9 cellular contexts compared by ENCODE assay signal in genomic region chr17:12180644-12181261, GRCh38.
DNase-seq lines count a peak whose midpoint lies in the region; FAIRE-seq and TF ChIP-seq lines count a peak whose summit lies in the region.
"Had no signal": no experiment of that assay in that cellular context is flagged by ENCODE, and none has a peak within 500 bp of the region (broad histone marks: within the 10 kb centered on the region; RNA-seq: fewer than 3 reads in every experiment).

No MANE protein-coding gene starts in this region.

- H3K27ac Mint-ChIP-seq in brain = no peak overlapping the region
- H3K27ac Mint-ChIP-seq: IgD-negative memory B cell had no signal

- no peaks in the 10 kb centered on the region for H3K9me1 ChIP-seq in keratinocyte (ENCODE audit: control insufficient read depth, extremely low read depth, insufficient read depth, low read length)

- no peaks in the 10 kb centered on the region for H3K36me3 Mint-ChIP-seq in brain
- H3K36me3 Mint-ChIP-seq: IgD-negative memory B cell had no signal

- DNase-seq in AG08395 (ENCODE audit: low spot score) (peak; percentile 57), NCI-H460 (ENCODE audit: extremely low read depth, low read depth) (peak; percentile 58), keratinocyte (ENCODE audit: low read depth, low spot score) (peak; percentile 4), testis (peak; percentile 62), NCI-H2107 treated with DMSO at 0.1 percent for 48 hours (lab: John Stamatoyannopoulos, UW; ENCODE audit: unreplicated experiment) (no peak)
- DNase-seq in activated effector memory CD4-positive, alpha-beta T cell treated with anti-CD3 and anti-CD28 coated beads, Interleukin-2, amount 50 U/mL, for 16 hours = no peak

- H3K4me1 ChIP-seq in keratinocyte (ENCODE audit: control insufficient read depth, extremely low read depth, insufficient read depth, low read length) (no peaks in the 10 kb centered on the region), testis (no peaks in the 10 kb centered on the region)

- no peak overlapping the region for H3K9ac ChIP-seq in keratinocyte (ENCODE audit: control insufficient read depth, extremely low read depth, insufficient read depth, low read length)

- no peak overlapping the region for H3K27ac ChIP-seq in keratinocyte (ENCODE audit: control insufficient read depth, insufficient read depth, low read length)
- H3K27ac ChIP-seq in testis = no peak overlapping the region

- H3K36me3 ChIP-seq in keratinocyte (ENCODE audit: control insufficient read depth in 2 of 2, extremely low read depth in 1 of 2, insufficient read depth in 2 of 2, low read length in 2 of 2) (no peaks in the 10 kb centered on the region), testis (ENCODE audit: low read depth, missing control alignments) (no peaks in the 10 kb centered on the region)

- WGBS in testis, 2 donors = 15 to 17% methylated on average over 7 of the region's 7 CpGs

- H3K27me3 ChIP-seq in keratinocyte (ENCODE audit: control insufficient read depth, extremely low read depth, insufficient read depth, low read length) (no peaks in the 10 kb centered on the region), testis (no peaks in the 10 kb centered on the region)

- dilution Hi-C loops in keratinocyte (cut with MboI; ENCODE audit: extremely low pct_ligation_motif_present, low sequenced_read_pairs) = loop anchor here (25.0 kb wide), 2 partner anchors 532 to 782 kb away; no protein-coding TSS in a partner anchor

- no peak overlapping the region for H2AFZ ChIP-seq in keratinocyte (ENCODE audit: control insufficient read depth, low read length)

- H3K4me2 ChIP-seq in keratinocyte (ENCODE audit: control insufficient read depth, extremely low read depth, insufficient read depth, low read depth, low read length) = no peak overlapping the region

- no peaks in the 10 kb centered on the region for H3K4me1 Mint-ChIP-seq in brain
- H3K4me1 Mint-ChIP-seq: IgD-negative memory B cell had no signal

- H3K9me3 ChIP-seq in keratinocyte (ENCODE audit: control insufficient read depth, low read depth, low read length) (no peaks in the 10 kb centered on the region), testis (no peaks in the 10 kb centered on the region)

- TF ChIP-seq POLR2A in testis (IDR thresholded peaks at IDR 0.05) = no peak

- H3K27me3 Mint-ChIP-seq in brain = no peaks in the 10 kb centered on the region
- H3K27me3 Mint-ChIP-seq: IgD-negative memory B cell had no signal

- TF ChIP-seq CTCF in GM12801 (IDR thresholded peaks at IDR 0.05; ENCODE audit: extremely low read depth, insufficient read length) = peak; percentile 43
- peak; percentile 87 to 92 for TF ChIP-seq CTCF in brain (conservative IDR thresholded peaks at IDR 0.05)
- TF ChIP-seq CTCF in keratinocyte (optimal IDR thresholded peaks at IDR 0.05 in 1 of 3, IDR thresholded peaks at IDR 0.05 in 1 of 3, conservative IDR thresholded peaks at IDR 0.05 in 1 of 3; ENCODE audit: extremely low read depth in 1 of 3, insufficient read depth in 2 of 3, low read length in 3 of 3) = peak in 2 of 3 experiments; percentile 51 to 68
- peak; percentile 67 to 83 (median 72) for TF ChIP-seq CTCF in testis (IDR thresholded peaks at IDR 0.05)

- intact Hi-C loops in testis (cut with DNase I; ENCODE audit: low total_unique reads) = no loop called here

- no peak overlapping the region for H3K4me3 ChIP-seq in keratinocyte (ENCODE audit: control insufficient read depth in 2 of 3, extremely low read depth in 1 of 3, insufficient read depth in 2 of 3, low read depth in 1 of 3, low read length in 3 of 3)
- no peak overlapping the region for H3K4me3 ChIP-seq in testis

- peaks cover 0 to 4% (median 2%) of the 10 kb centered on the region in 5 experiments for H3K9me3 Mint-ChIP-seq in brain

- FAIRE-seq in keratinocyte (lab: Jason Lieb, UNC) = no peak

- no peak overlapping the region for H3K4me3 Mint-ChIP-seq in brain
- H3K4me3 Mint-ChIP-seq: IgD-negative memory B cell had no signal

- no peaks in the 10 kb centered on the region for H4K20me1 ChIP-seq in keratinocyte (ENCODE audit: control insufficient read depth, extremely low read depth, insufficient read depth, low read length)

- H3K79me2 ChIP-seq in keratinocyte (ENCODE audit: control insufficient read depth, insufficient read depth, low read length) = no peaks in the 10 kb centered on the region

Comparison
In these comparisons a context has a peak if more than half of its experiments do, and no peak if none do; other contexts are left out.
1. DNase-seq: peak in AG08395 (single experiment), NCI-H460 (single experiment), keratinocyte (single experiment) and testis (single experiment); none in NCI-H2107 treated with DMSO at 0.1 percent for 48 hours (single experiment) and activated effector memory CD4-positive, alpha-beta T cell treated with anti-CD3 and anti-CD28 coated beads, Interleukin-2, amount 50 U/mL, for 16 hours (single experiment).
2. Peak in every context shown above with its lines, with median percentiles within 50 percentile points of each other: CTCF ChIP-seq.